Comparison of ENCODE assay signal across 7 cellular contexts in genomic region chr9:38392235-38393127, GRCh38. TPM values are rescaled to one million over a fixed set of nuclear protein-coding genes. Genes with fewer than 3 reads are reported as not detected.
DNase-seq lines count a peak whose midpoint lies in the region; ATAC-seq and TF ChIP-seq lines count a peak whose summit lies in the region.

Gene ALDH1B1, plus strand, starts transcription at chr9:38392702. Its CDS starts 3,047 bp downstream, at chr9:38395749.

- H3K9me3 ChIP-seq in sigmoid colon, result no peaks in the 10 kb centered on the region

- peak in 1 of 4 donors; percentile 7 for TF ChIP-seq EP300 in sigmoid colon (IDR thresholded peaks at IDR 0.05)

- WGBS in sigmoid colon, 2 donors, result 0 to 1% methylated on average over 58 of the region's 58 CpGs

- ATAC-seq in HG02642 (IDR thresholded peaks at IDR 0.05; ENCODE audit: poor library complexity, unreplicated experiment), result peak; percentile 99

- H3K27me3 ChIP-seq in sigmoid colon, result no peaks in the 10 kb centered on the region

- DNase-seq in GM13977 (ENCODE audit: low spot score) (peak; percentile 94), NCI-H128 (lab: John Stamatoyannopoulos, UW; ENCODE audit: unreplicated experiment) (peak; percentile 31), T-helper 22 cell (ENCODE audit: low read depth) (peak; percentile 36), astrocyte of the hippocampus (ENCODE audit: low read depth, low spot score) (peak; percentile 95), iPS DF 19.7 (ENCODE audit: low read depth, low spot score) (peak; percentile 57), sigmoid colon (peak; percentile 93)

- in situ Hi-C loops in GM13977 (cut with MboI; ENCODE audit: low pct_unique_long_range_greater_than_20kb, low sequenced_read_pairs, unreplicated experiment), result no loop called here

- H3K4me3 ChIP-seq in sigmoid colon, result peak within 1 kb of the TSS; percentile 64 to 88 (median 72)

- TF ChIP-seq CTCF in GM13977 (IDR thresholded peaks at IDR 0.05; ENCODE audit: extremely low read depth, insufficient read depth, missing control alignments), result peak; percentile 37
- TF ChIP-seq CTCF in sigmoid colon (IDR thresholded peaks at IDR 0.05), result no peak

- H3K4me1 ChIP-seq in sigmoid colon, result peaks cover 0 to 84% (median 59%) of the 10 kb centered on the region in 4 donors

- peaks cover 12 to 20% (median 17%) of the 10 kb centered on the region in 4 donors for H3K36me3 ChIP-seq in sigmoid colon

- intact Hi-C loops in sigmoid colon (cut with DNase I), result loop anchor here (5.0 to 10.0 kb wide), 5 partner anchors 328 to 1818 kb away; partner anchors contain the start of genes MELK, POLR1E, SHB and TOMM5

- peak within 1 kb of the TSS; percentile 84 to 97 (median 88) for H3K27ac ChIP-seq in sigmoid colon

- TF ChIP-seq POLR2A in sigmoid colon (IDR thresholded peaks at IDR 0.05), result peak; percentile 65 to 75

RNA-seq across cellular contexts. Expression of gene ALDH1B1, which starts in this region (rescaled TPM):
- total RNA-seq in sigmoid colon, result 100 to 1,000 TPM in 2 of 4 donors, 10 to 100 TPM in 2; 35.7 to 162 (median 101) TPM
- 10 to 100 TPM; 19.2 to 45.0 (median 24.0) TPM for polyA plus RNA-seq in sigmoid colon

Comparison
In these comparisons a context has a peak if more than half of its experiments do, and no peak if none do; other contexts are left out.
1. Peak in every context shown above with its lines: DNase-seq, ATAC-seq, H3K4me3 ChIP-seq and H3K27ac ChIP-seq.
2. DNase-seq: peak in every context shown above with its lines; median percentile 95 in astrocyte of the hippocampus; 94 in GM13977; 93 in sigmoid colon; 57 in iPS DF 19.7; 36 in T-helper 22 cell; 31 in NCI-H128.